Comparison of ENCODE assay signal across 9 cellular contexts in genomic region chr2:209526541-209526940, GRCh38.
DNase-seq lines count a peak whose midpoint lies in the region; ATAC-seq, FAIRE-seq and TF ChIP-seq lines count a peak whose summit lies in the region.
"Had no signal": no experiment of that assay in that cellular context is flagged by ENCODE, and none has a peak within 500 bp of the region (broad histone marks: within the 10 kb centered on the region; RNA-seq: fewer than 3 reads in every experiment).

No MANE protein-coding gene starts in this region.

- H3K36me3 Mint-ChIP-seq in activated T-cell treated with anti-CD3 and anti-CD28 coated beads, Interleukin-2, amount 50 U/mL, for 4 hours (ENCODE audit: insufficient read depth) = no peaks in the 10 kb centered on the region

- peak; percentile 28 for DNase-seq in Ammon's horn (ENCODE audit: low spot score)
- no peak for DNase-seq in H54 (ENCODE audit: insufficient read length, low spot score)
- peak in 1 of 2 experiments; percentile 18 for DNase-seq in SJCRH30
- no peak for DNase-seq in left lobe of liver (ENCODE audit: low spot score)
- no peak for DNase-seq in activated T-cell treated with anti-CD3 and anti-CD28 coated beads, Interleukin-2, amount 50 U/mL, for 4 hours
- no peak for DNase-seq in NCI-H1930 (lab: John Stamatoyannopoulos, UW)
- no peak for DNase-seq in activated T-cell treated with anti-CD3 and anti-CD28 coated beads for 4 hours
- no peak for DNase-seq in DMS153 (lab: John Stamatoyannopoulos, UW)
- DNase-seq: DND-41 had no signal

- ATAC-seq in left lobe of liver = peak; percentile 22
- no peak for ATAC-seq in activated T-cell treated with anti-CD3 and anti-CD28 coated beads, Interleukin-2, amount 50 U/mL, for 4 hours

- peaks cover 24% of the 10 kb centered on the region for H3K4me1 ChIP-seq in SJCRH30

- no peaks in the 10 kb centered on the region for H3K27me3 ChIP-seq in SJCRH30

- H3K9me3 Mint-ChIP-seq in activated T-cell treated with anti-CD3 and anti-CD28 coated beads, Interleukin-2, amount 50 U/mL, for 4 hours = no peaks in the 10 kb centered on the region

- peak; percentile 20 for FAIRE-seq in H54 (lab: Jason Lieb, UNC)

- no peaks in the 10 kb centered on the region for H3K36me3 ChIP-seq in SJCRH30

- peak overlapping the region; percentile 90 for H3K27ac ChIP-seq in SJCRH30

- H3K27me3 Mint-ChIP-seq in activated T-cell treated with anti-CD3 and anti-CD28 coated beads, Interleukin-2, amount 50 U/mL, for 4 hours (ENCODE audit: low read depth) = no peaks in the 10 kb centered on the region

- H3K9me3 ChIP-seq in SJCRH30 (replicated peaks) = no peaks in the 10 kb centered on the region

- no peak for TF ChIP-seq POLR2A in H54 (IDR thresholded peaks at IDR 0.05; ENCODE audit: low read depth, low read length)

- peaks cover 13% of the 10 kb centered on the region for H3K4me1 Mint-ChIP-seq in activated T-cell treated with anti-CD3 and anti-CD28 coated beads, Interleukin-2, amount 50 U/mL, for 4 hours (ENCODE audit: low read depth)

- no peak overlapping the region for H3K4me3 Mint-ChIP-seq in activated T-cell treated with anti-CD3 and anti-CD28 coated beads, Interleukin-2, amount 50 U/mL, for 4 hours

- no peak overlapping the region for H3K4me3 ChIP-seq in SJCRH30
